Comparison of ENCODE assay signal across 8 cellular contexts in genomic region chr11:123063396-123064267, GRCh38. TPM values are rescaled to one million over a fixed set of nuclear protein-coding genes. Genes with fewer than 3 reads are reported as not detected.
A peak's percentile ranks its signal among the peaks of the same experiment; 100 is the strongest.
DNase-seq lines count a peak whose midpoint lies in the region; ATAC-seq and TF ChIP-seq lines count a peak whose summit lies in the region.

No MANE protein-coding gene starts in this region.

- no peak overlapping the region for H4K5ac ChIP-seq in mesendoderm (ENCODE audit: low read length)

- H2AK5ac ChIP-seq in mesendoderm (ENCODE audit: low read length): no peak overlapping the region

- H3K27me3 Mint-ChIP-seq in type B pancreatic cell: no peaks in the 10 kb centered on the region

- peak overlapping the region; percentile 94 for H3K18ac ChIP-seq in mesendoderm (ENCODE audit: low read length)

- peaks cover 39% of the 10 kb centered on the region for H3K36me3 Mint-ChIP-seq in type B pancreatic cell

- H3K9me3 ChIP-seq in MG63 (peaks cover 1% of the 10 kb centered on the region), ectodermal cell (ENCODE audit: control insufficient read depth, low read length) (no peaks in the 10 kb centered on the region)

- 41 to 45% methylated on average over 9 to 10 of the region's 10 CpGs for WGBS in ectodermal cell, 2 experiments
- no CpG with 5 or more reads among the region's 10 CpGs for WGBS in mesendoderm (ENCODE audit: extremely low coverage, insufficient coverage, low lambda C conversion rate)

- no peaks in the 10 kb centered on the region for H3K27me3 ChIP-seq in MG63
- H3K27me3 ChIP-seq in ectodermal cell (ENCODE audit: control insufficient read depth, insufficient read depth, low read length, poor library complexity, severe bottlenecking): no peaks in the 10 kb centered on the region
- H3K27me3 ChIP-seq in mesendoderm (ENCODE audit: insufficient read depth, low read length, poor library complexity): no peaks in the 10 kb centered on the region

- TF ChIP-seq CTCF in type B pancreatic cell (conservative IDR thresholded peaks at IDR 0.05): no peak

- H3K4me1 ChIP-seq in ectodermal cell (ENCODE audit: control insufficient read depth, insufficient read depth, low read length) (peaks cover 23% of the 10 kb centered on the region), mesendoderm (ENCODE audit: control insufficient read depth, low read depth, low read length) (peaks cover 2% of the 10 kb centered on the region)

- peak overlapping the region; percentile 6 for H3K4me2 ChIP-seq in mesendoderm (ENCODE audit: low read length)

- H3K4me1 Mint-ChIP-seq in type B pancreatic cell (ENCODE audit: unreplicated experiment): peaks cover 54% of the 10 kb centered on the region

- no peaks in the 10 kb centered on the region for H3K79me1 ChIP-seq in mesendoderm (ENCODE audit: low read length)

- no peaks in the 10 kb centered on the region for H3K9me3 Mint-ChIP-seq in type B pancreatic cell

- H2BK5ac ChIP-seq in mesendoderm (ENCODE audit: low read length): peak overlapping the region; percentile 94

- peak overlapping the region; percentile 98 for H4K8ac ChIP-seq in mesendoderm (ENCODE audit: low read depth, low read length)

- peak overlapping the region; percentile 95 for H2BK120ac ChIP-seq in mesendoderm (ENCODE audit: low read depth, low read length)

- H3K56ac ChIP-seq in mesendoderm (ENCODE audit: low read length): peak overlapping the region; percentile 97

- no peak overlapping the region for H2BK15ac ChIP-seq in mesendoderm (replicated peaks; ENCODE audit: low read depth)

- H3K9ac ChIP-seq in mesendoderm (ENCODE audit: low read length): peak overlapping the region; percentile 96

- H3K36me3 ChIP-seq in MG63 (peaks cover 39% of the 10 kb centered on the region), ectodermal cell (ENCODE audit: control insufficient read depth, insufficient read depth, low read length) (peaks cover 22% of the 10 kb centered on the region), mesendoderm (ENCODE audit: control insufficient read depth, insufficient read depth, low read length) (peaks cover 17% of the 10 kb centered on the region)

- H3K4ac ChIP-seq in mesendoderm (ENCODE audit: low read depth, low read length): peak overlapping the region; percentile 94

- H3K4me3 Mint-ChIP-seq in type B pancreatic cell: peak overlapping the region; percentile 90

- H3K23ac ChIP-seq in mesendoderm (ENCODE audit: low read length): no peak overlapping the region

- ATAC-seq in GM21390 (IDR thresholded peaks at IDR 0.05; ENCODE audit: unreplicated experiment): no peak

- H3K27ac ChIP-seq in ectodermal cell (ENCODE audit: insufficient read depth, low read depth, low read length, poor library complexity, severe bottlenecking): peak overlapping the region; percentile 100
- H3K27ac ChIP-seq in mesendoderm (ENCODE audit: low read depth, low read length): peak overlapping the region; percentile 99

- peak overlapping the region; percentile 98 for H3K27ac Mint-ChIP-seq in type B pancreatic cell

- H3K4me3 ChIP-seq in MG63 (peak overlapping the region; percentile 99), ectodermal cell (ENCODE audit: insufficient read depth, low read depth, low read length) (peak overlapping the region; percentile 99), mesendoderm (ENCODE audit: low read length) (peak overlapping the region; percentile 76)

- DNase-seq in ELF-1 (ENCODE audit: low read depth, low spot score): peak; percentile 54
- DNase-seq in MG63: peak; percentile 49
- peak; percentile 38 for DNase-seq in UCSD-AML1 (lab: John Stamatoyannopoulos, UW; ENCODE audit: unreplicated experiment)
- peak; percentile 51 for DNase-seq in mesendoderm
- DNase-seq in type B pancreatic cell (ENCODE audit: extremely low spot score, unreplicated experiment): no peak
- no peak for DNase-seq in HPDE6-E6E7 (ENCODE audit: extremely low spot score)

- H3K79me2 ChIP-seq in mesendoderm (ENCODE audit: control insufficient read depth, insufficient read depth, low read length): peaks cover 34% of the 10 kb centered on the region

RNA-seq across cellular contexts. Expression of gene HSPA8, which starts 1.7 kb away (rescaled TPM):
- total RNA-seq in MG63 (2014; rRNA removed; shearing (Covaris generic); ENCODE audit: low replicate concordance): 3,730 and 5,410 TPM in 2 replicates
- polyA plus RNA-seq in ectodermal cell (2013, experiment 1 of 4): 1,365 TPM
- polyA plus RNA-seq in ectodermal cell (2013, experiment 2 of 4): 846 TPM
- polyA plus RNA-seq in ectodermal cell (2013, experiment 3 of 4): 907 TPM
- polyA plus RNA-seq in ectodermal cell (2013, experiment 4 of 4): 994 TPM
- polyA plus RNA-seq in mesendoderm (2013, experiment 1 of 2): 2,354 TPM
- 2,369 TPM for polyA plus RNA-seq in mesendoderm (2013, experiment 2 of 2)
- total RNA-seq in type B pancreatic cell (ENCODE audit: low replicate concordance): 1,178 and 1,213 TPM in 2 replicates

Comparison
In these comparisons a context has a peak if more than half of its experiments do, and no peak if none do; other contexts are left out.
1. DNase-seq: peak in ELF-1 (single experiment), MG63 (single experiment), UCSD-AML1 (single experiment) and mesendoderm (single experiment); none in type B pancreatic cell (single experiment) and HPDE6-E6E7 (single experiment).
2. Peak in every context shown above with its lines, with median percentiles within 50 percentile points of each other: H3K4me3 ChIP-seq.